23 cellular contexts compared by ENCODE assay signal in the genomic region with DNA sequence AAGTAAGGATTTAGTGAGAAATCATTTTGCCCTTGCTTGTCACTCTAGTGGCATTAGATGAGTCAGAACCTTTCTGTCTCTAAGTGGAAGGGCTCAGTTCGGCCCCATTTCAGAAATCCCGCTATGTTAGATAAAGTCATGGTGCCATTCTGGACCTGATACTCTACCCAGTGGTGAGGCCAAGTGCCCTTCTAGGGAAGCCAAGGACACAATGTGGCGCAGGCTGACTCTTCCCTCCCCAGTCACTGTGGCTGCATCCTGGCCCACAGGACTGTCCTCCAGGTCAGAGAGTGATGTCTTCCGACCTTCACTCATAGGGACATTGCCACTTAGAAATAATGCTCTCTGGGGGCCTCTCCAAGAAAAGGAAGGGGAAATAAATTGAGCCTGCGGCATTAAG.
"Had no signal": no experiment of that assay in that cellular context is flagged by ENCODE, and none has a peak within 500 bp of the region (broad histone marks: within the 10 kb centered on the region; RNA-seq: fewer than 3 reads in every experiment).

No MANE protein-coding gene starts in this region.

- DNase-seq: cerebellar nuclear complex; cortex of kidney; effector memory CD8-positive, alpha-beta T cell; erythroblast; esophagus squamous epithelium; head of caudate nucleus; hippocampal formation; left colon; mesendoderm; midbrain; naive thymus-derived CD4-positive, alpha-beta T cell; right lobe of liver; small intestine; stimulated activated CD4-positive, alpha-beta T cell treated with anti-CD3 and anti-CD28 coated beads, Interleukin-15, amount 100 ng/mL, for 24 hours; stimulated activated CD4-positive, alpha-beta T cell treated with anti-CD3 and anti-CD28 coated beads, Interleukin-2, amount 100 ng/mL, for 48 hours; stimulated activated naive CD4-positive, alpha-beta T cell; stimulated activated naive CD8-positive, alpha-beta T cell treated with anti-CD3 and anti-CD28 coated beads, Interleukin-15, amount 100 ng/mL, for 72 hours; trophoblast cell had no signal

- H3K9me3 Mint-ChIP-seq: effector memory CD8-positive, alpha-beta T cell; naive thymus-derived CD4-positive, alpha-beta T cell; nephron; neural progenitor cell; stimulated activated naive CD8-positive, alpha-beta T cell treated with anti-CD3 and anti-CD28 coated beads, Interleukin-15, amount 100 ng/mL, for 72 hours had no signal

- H3K4me3 Mint-ChIP-seq: effector memory CD8-positive, alpha-beta T cell; naive thymus-derived CD4-positive, alpha-beta T cell; nephron; neural progenitor cell; stimulated activated naive CD8-positive, alpha-beta T cell treated with anti-CD3 and anti-CD28 coated beads, Interleukin-15, amount 100 ng/mL, for 72 hours had no signal

- H3K4me3 ChIP-seq: esophagus squamous epithelium, neural progenitor cell, prostate gland, right lobe of liver, suprapubic skin, vagina had no signal

- H3K36me3 ChIP-seq: esophagus squamous epithelium, neural progenitor cell, prostate gland, right lobe of liver, suprapubic skin, vagina had no signal

- H3K27ac Mint-ChIP-seq: effector memory CD8-positive, alpha-beta T cell; nephron; neural progenitor cell had no signal

- H3K9me3 ChIP-seq: esophagus squamous epithelium, prostate gland, right lobe of liver, suprapubic skin, vagina had no signal

- H3K4me1 Mint-ChIP-seq: naive thymus-derived CD4-positive, alpha-beta T cell; nephron; neural progenitor cell; stimulated activated naive CD8-positive, alpha-beta T cell treated with anti-CD3 and anti-CD28 coated beads, Interleukin-15, amount 100 ng/mL, for 72 hours had no signal

- H3K4me1 ChIP-seq: esophagus squamous epithelium, neural progenitor cell, prostate gland, right lobe of liver, suprapubic skin, vagina had no signal

- H3K27ac ChIP-seq: esophagus squamous epithelium, neural progenitor cell, prostate gland, right lobe of liver, suprapubic skin, vagina had no signal

- H3K36me3 Mint-ChIP-seq: naive thymus-derived CD4-positive, alpha-beta T cell; neural progenitor cell had no signal

- ATAC-seq: effector memory CD8-positive, alpha-beta T cell; left colon; naive thymus-derived CD4-positive, alpha-beta T cell; right lobe of liver; stimulated activated naive CD8-positive, alpha-beta T cell treated with anti-CD3 and anti-CD28 coated beads, Interleukin-15, amount 100 ng/mL, for 72 hours had no signal

- H3K27me3 ChIP-seq: esophagus squamous epithelium, neural progenitor cell, right lobe of liver, suprapubic skin, vagina had no signal
